ENCODE assay signal across 21 cellular contexts in genomic region chr10:58733436-58733835, GRCh38.
DNase-seq lines count a peak whose midpoint lies in the region; ATAC-seq and TF ChIP-seq lines count a peak whose summit lies in the region.
"Had no signal": no experiment of that assay in that cellular context is flagged by ENCODE, and none has a peak within 500 bp of the region (broad histone marks: within the 10 kb centered on the region; RNA-seq: fewer than 3 reads in every experiment).

No MANE protein-coding gene starts in this region.

- no peaks in the 10 kb centered on the region for H3F3A ChIP-seq in neural progenitor cell (ENCODE audit: low read depth)

- TF ChIP-seq CTCF in chondrocyte (IDR thresholded peaks at IDR 0.05) (no peak), neural progenitor cell (IDR thresholded peaks at IDR 0.05) (no peak)

- H3K4me2 ChIP-seq in neural progenitor cell = no peak overlapping the region

- peak; percentile 15 for DNase-seq in DMS 273 (lab: John Stamatoyannopoulos, UW; ENCODE audit: unreplicated experiment)
- no peak for DNase-seq in DMS 273 treated with DMSO at 0.1 percent for 48 hours (lab: John Stamatoyannopoulos, UW)
- no peak for DNase-seq in chondrocyte (ENCODE audit: low spot score)
- DNase-seq in neural progenitor cell (ENCODE audit: low spot score) = no peak
- no peak for DNase-seq in NCI-H526 (lab: John Stamatoyannopoulos, UW)
- DNase-seq: ACHN, NCI-H1092 treated with DMSO at 0.1 percent for 48 hours, NCI-H1436 treated with DMSO at 0.1 percent for 48 hours, NCI-H187 treated with DMSO at 0.1 percent for 48 hours, NCI-H2171 treated with DMSO at 0.1 percent for 48 hours, NCI-H345, NCI-H524 treated with DMSO at 0.1 percent for 48 hours, SHP77 treated with DMSO at 0.1 percent for 48 hours, SW 1271 had no signal

- no peak overlapping the region for H3K9ac ChIP-seq in neural progenitor cell

- H3K36me3 Mint-ChIP-seq in chondrocyte (ENCODE audit: low read depth) (peaks cover 3% of the 10 kb centered on the region), neural progenitor cell (no peaks in the 10 kb centered on the region)

- no peaks in the 10 kb centered on the region for H3K27me3 ChIP-seq in neural progenitor cell

- no peak overlapping the region for H3K27ac ChIP-seq in neural progenitor cell
- H3K27ac ChIP-seq: 22Rv1, HL-60, SK-N-MC had no signal

- no peak overlapping the region for H3K4me3 Mint-ChIP-seq in chondrocyte (ENCODE audit: unreplicated experiment)
- H3K4me3 Mint-ChIP-seq in neural progenitor cell = no peak overlapping the region

- no peak overlapping the region for H2AFZ ChIP-seq in neural progenitor cell (replicated peaks)

- H3K4me3 ChIP-seq in neural progenitor cell = no peak overlapping the region
- H3K4me3 ChIP-seq: GM12878, SK-N-MC had no signal

- H3K27me3 Mint-ChIP-seq in chondrocyte (ENCODE audit: low read depth) (no peaks in the 10 kb centered on the region), neural progenitor cell (ENCODE audit: insufficient read depth, low read depth) (peaks cover 2% of the 10 kb centered on the region)

- H3K9me3 ChIP-seq in neural progenitor cell (ENCODE audit: low read depth) = peaks cover 4% of the 10 kb centered on the region

- no peaks in the 10 kb centered on the region for H3K79me2 ChIP-seq in neural progenitor cell (ENCODE audit: low read depth)

- no peak for ATAC-seq in GM19324 (IDR thresholded peaks at IDR 0.05; ENCODE audit: low FRiP score, unreplicated experiment)
- ATAC-seq in GM21526 (IDR thresholded peaks at IDR 0.05; ENCODE audit: low FRiP score, unreplicated experiment) = no peak
- ATAC-seq: GM12878, Panc1 had no signal

- H4K20me1 ChIP-seq in neural progenitor cell (ENCODE audit: low read depth) = no peaks in the 10 kb centered on the region

- H3K4me1 ChIP-seq in neural progenitor cell = no peaks in the 10 kb centered on the region

- peaks cover 35% of the 10 kb centered on the region for H3K4me1 Mint-ChIP-seq in chondrocyte (ENCODE audit: low read depth)
- no peaks in the 10 kb centered on the region for H3K4me1 Mint-ChIP-seq in neural progenitor cell

- H3K9me3 Mint-ChIP-seq in chondrocyte (ENCODE audit: low read depth) = peaks cover 17% of the 10 kb centered on the region
- H3K9me3 Mint-ChIP-seq in neural progenitor cell = peaks cover 26% of the 10 kb centered on the region

- no peaks in the 10 kb centered on the region for H3K36me3 ChIP-seq in neural progenitor cell

- peak overlapping the region; percentile 81 for H3K27ac Mint-ChIP-seq in chondrocyte (ENCODE audit: unreplicated experiment)
- peak overlapping the region; percentile 4 for H3K27ac Mint-ChIP-seq in neural progenitor cell
